Comparison of ENCODE assay signal across 8 cellular contexts in genomic region chr12:113030875-113031525, GRCh38. TPM values are rescaled to one million over a fixed set of nuclear protein-coding genes. Genes with fewer than 3 reads are reported as not detected.
A peak's percentile ranks its signal among the peaks of the same experiment; 100 is the strongest.
DNase-seq lines count a peak whose midpoint lies in the region; ATAC-seq, FAIRE-seq and TF ChIP-seq lines count a peak whose summit lies in the region.

No MANE protein-coding gene starts in this region.

- H4K20me1 ChIP-seq in keratinocyte (ENCODE audit: control insufficient read depth, extremely low read depth, insufficient read depth, low read length): no peaks in the 10 kb centered on the region

- H3K9me3 ChIP-seq in keratinocyte (ENCODE audit: control insufficient read depth, low read depth, low read length) (no peaks in the 10 kb centered on the region), thyroid gland (no peaks in the 10 kb centered on the region)

- TF ChIP-seq CTCF in CD14-positive monocyte (IDR thresholded peaks at IDR 0.05) (peak; percentile 83), bronchial epithelial cell (IDR thresholded peaks at IDR 0.05; ENCODE audit: insufficient read depth, low read length, severe bottlenecking) (peak; percentile 56), keratinocyte (optimal IDR thresholded peaks at IDR 0.05 in 1 of 3, IDR thresholded peaks at IDR 0.05 in 1 of 3, conservative IDR thresholded peaks at IDR 0.05 in 1 of 3; ENCODE audit: extremely low read depth in 1 of 3, insufficient read depth in 2 of 3, low read length in 3 of 3) (peak; percentile 61 to 62 (median 62)), thyroid gland (IDR thresholded peaks at IDR 0.05) (peak; percentile 41 to 75 (median 70))

- FAIRE-seq in bronchial epithelial cell (lab: Jason Lieb, UNC) (no peak), keratinocyte (lab: Jason Lieb, UNC) (peak; percentile 69)

- H3K4me3 ChIP-seq in bronchial epithelial cell (ENCODE audit: low read depth, low read length) (no peak overlapping the region), keratinocyte (ENCODE audit: control insufficient read depth in 2 of 3, extremely low read depth in 1 of 3, insufficient read depth in 2 of 3, low read depth in 1 of 3, low read length in 3 of 3) (no peak overlapping the region), thyroid gland (replicated peaks in 1 of 3) (no peak overlapping the region)

- CTCF ChIA-PET in HEK293T (lab: Yijun Ruan, JAX): interaction anchor here (2.5 kb wide), 1 partner anchor 38 kb away, joined by 6 read pairs; no protein-coding TSS in a partner anchor

- H3K36me3 ChIP-seq in bronchial epithelial cell (ENCODE audit: control insufficient read depth, insufficient read depth, low read length) (no peaks in the 10 kb centered on the region), keratinocyte (ENCODE audit: control insufficient read depth in 2 of 2, extremely low read depth in 1 of 2, insufficient read depth in 2 of 2, low read length in 2 of 2) (no peaks in the 10 kb centered on the region), thyroid gland (no peaks in the 10 kb centered on the region)

- H3K27ac Mint-ChIP-seq in CD14-positive monocyte: no peak overlapping the region

- H3K4me2 ChIP-seq in keratinocyte (ENCODE audit: control insufficient read depth, extremely low read depth, insufficient read depth, low read depth, low read length): no peak overlapping the region

- H3K4me1 Mint-ChIP-seq in CD14-positive monocyte: peaks cover 3% of the 10 kb centered on the region

- H3K9me3 Mint-ChIP-seq in CD14-positive monocyte: peaks cover 0 to 5% (median 0%) of the 10 kb centered on the region in 7 donors

- POLR2A ChIA-PET in HEK293T (lab: Yijun Ruan, JAX): no interaction called here

- WGBS in thyroid gland, 2 donors: 9 to 10% methylated on average over 9 of the region's 9 CpGs

- H3K27ac ChIP-seq in keratinocyte (ENCODE audit: control insufficient read depth, insufficient read depth, low read length) (no peak overlapping the region), thyroid gland (no peak overlapping the region)

- H3K4me1 ChIP-seq in keratinocyte (ENCODE audit: control insufficient read depth, extremely low read depth, insufficient read depth, low read length) (no peaks in the 10 kb centered on the region), thyroid gland (no peaks in the 10 kb centered on the region)

- H3K27me3 ChIP-seq in bronchial epithelial cell (ENCODE audit: control insufficient read depth, insufficient read depth, low read length): no peaks in the 10 kb centered on the region
- no peaks in the 10 kb centered on the region for H3K27me3 ChIP-seq in keratinocyte (ENCODE audit: control insufficient read depth, extremely low read depth, insufficient read depth, low read length)
- no peaks in the 10 kb centered on the region for H3K27me3 ChIP-seq in thyroid gland

- no peak overlapping the region for H3K4me3 Mint-ChIP-seq in CD14-positive monocyte

- intact Hi-C loops in CD14-positive monocyte (cut with micrococcal nuclease) (loop anchor here in 1 of 2 donors (10.0 kb wide), 1 partner anchor 126 kb away; the partner anchor contains the start of gene OAS1), thyroid gland (cut with DNase I) (no loop called here)

- H3K9me1 ChIP-seq in keratinocyte (ENCODE audit: control insufficient read depth, extremely low read depth, insufficient read depth, low read length): no peaks in the 10 kb centered on the region

- DNase-seq in CD14-positive monocyte (ENCODE audit: low spot score) (no peak), HEK293T (ENCODE audit: extremely low spot score) (peak; percentile 48), NCI-H69 (lab: John Stamatoyannopoulos, UW) (peak; percentile 82), bronchial epithelial cell (ENCODE audit: low read depth) (peak; percentile 65), keratinocyte (ENCODE audit: low read depth, low spot score) (no peak), thyroid gland (peak; percentile 24 to 38)

- dilution Hi-C loops in keratinocyte (cut with MboI; ENCODE audit: extremely low pct_ligation_motif_present, low sequenced_read_pairs): no loop called here

- H2AFZ ChIP-seq in keratinocyte (ENCODE audit: control insufficient read depth, low read length): peak overlapping the region; percentile 24

- H3K27me3 Mint-ChIP-seq in CD14-positive monocyte (ENCODE audit: low read depth in 3 of 3): peaks cover under 1 to 11% (median 11%) of the 10 kb centered on the region in 3 donors

- no peak for TF ChIP-seq POLR2A in thyroid gland (IDR thresholded peaks at IDR 0.05)

- no peaks in the 10 kb centered on the region for H3K79me2 ChIP-seq in keratinocyte (ENCODE audit: control insufficient read depth, insufficient read depth, low read length)

- no peaks in the 10 kb centered on the region for H3K36me3 Mint-ChIP-seq in CD14-positive monocyte

- H3K9ac ChIP-seq in keratinocyte (ENCODE audit: control insufficient read depth, extremely low read depth, insufficient read depth, low read length): no peak overlapping the region

- ATAC-seq in HG02973 (IDR thresholded peaks at IDR 0.05; ENCODE audit: unreplicated experiment): no peak
- no peak for ATAC-seq in HG03097 (IDR thresholded peaks at IDR 0.05; ENCODE audit: low FRiP score, unreplicated experiment)

TF ChIP-seq in HEK293T, 16 proteins besides CTCF, POLR2A, EP300 and RAD21:
- TF ChIP-seq FOXM1 (IDR thresholded peaks at IDR 0.05; ENCODE audit: borderline replicate concordance) (no peak), ARNT (IDR thresholded peaks at IDR 0.05) (no peak), ZNF384 (IDR thresholded peaks at IDR 0.05) (peak; percentile 49; the same call in 1 of the 2 replicates), FOXA1 (IDR thresholded peaks at IDR 0.05) (no peak)

RNA-seq across cellular contexts. Expression of gene DTX1, which starts 25.5 kb away (rescaled TPM):
- under 1 TPM in 1 of 2 donors, not detected in 1; 0.04 TPM for polyA plus RNA-seq in CD14-positive monocyte
- total RNA-seq in bronchial epithelial cell: not detected in 2 replicates
- not detected in 3 replicates for polyA plus RNA-seq in keratinocyte
- not detected for polyA plus RNA-seq in keratinocyte (2011; ENCODE audit: low read depth)
- not detected in 2 replicates for polyA plus RNA-seq in keratinocyte (2011; cell fraction: cytosol; rRNA removed)
- polyA plus RNA-seq in keratinocyte (2011; cell fraction: nucleus; rRNA removed): not detected in 2 replicates
- polyA plus RNA-seq in keratinocyte (2012; ENCODE audit: low replicate concordance): 0.42 TPM in 1 of 2 replicates, not detected in the other
- not detected in 3 replicates for polyA minus RNA-seq in keratinocyte
- not detected for polyA minus RNA-seq in keratinocyte (2011; cell fraction: cytosol; rRNA and poly(A)+ RNA removed)
- polyA minus RNA-seq in keratinocyte (2011; cell fraction: nucleus; rRNA and poly(A)+ RNA removed): not detected in 2 replicates
- total RNA-seq in thyroid gland: 10 to 100 TPM; 11.5 to 37.1 (median 20.6) TPM

RNA-seq across cellular contexts. Expression of gene OAS2, which starts 52.7 kb away (rescaled TPM):
- polyA plus RNA-seq in CD14-positive monocyte (10 to 100 TPM; 40.1 to 55.9 TPM), keratinocyte (88.1 to 106 TPM (median 92.7 TPM) in 3 replicates)
- total RNA-seq in bronchial epithelial cell (0.64 and 0.79 TPM in 2 replicates), thyroid gland (1 to 10 TPM; 2.7 to 9.1 (median 6.0) TPM)
- polyA plus RNA-seq in keratinocyte (2011; ENCODE audit: low read depth): 4.3 TPM
- 43.4 and 69.9 TPM in 2 replicates for polyA plus RNA-seq in keratinocyte (2011; cell fraction: cytosol; rRNA removed)
- polyA plus RNA-seq in keratinocyte (2011; cell fraction: nucleus; rRNA removed): 69.3 and 78.3 TPM in 2 replicates
- 2.6 and 66.4 TPM in 2 replicates for polyA plus RNA-seq in keratinocyte (2012; ENCODE audit: low replicate concordance)
- 64.4 to 108 TPM (median 102 TPM) in 3 replicates for polyA minus RNA-seq in keratinocyte
- 64.5 TPM for polyA minus RNA-seq in keratinocyte (2011; cell fraction: cytosol; rRNA and poly(A)+ RNA removed)
- polyA minus RNA-seq in keratinocyte (2011; cell fraction: nucleus; rRNA and poly(A)+ RNA removed): 56.6 and 108 TPM in 2 replicates

Comparison
In these comparisons a context has a peak if more than half of its experiments do, and no peak if none do; other contexts are left out.
1. DNase-seq: peak in HEK293T (single experiment), NCI-H69 (single experiment), bronchial epithelial cell (single experiment) and thyroid gland (2 of 2); none in CD14-positive monocyte (single experiment) and keratinocyte (single experiment).
2. RNA of gene DTX1, which starts 25.5 kb away (total RNA-seq): 11.5 to 37.1 TPM in thyroid gland; not detected in bronchial epithelial cell; every median in the first group is over 10 times any median in the second.
3. Peak in every context shown above with its lines, with median percentiles within 50 percentile points of each other: CTCF ChIP-seq.